In the genomic region with DNA sequence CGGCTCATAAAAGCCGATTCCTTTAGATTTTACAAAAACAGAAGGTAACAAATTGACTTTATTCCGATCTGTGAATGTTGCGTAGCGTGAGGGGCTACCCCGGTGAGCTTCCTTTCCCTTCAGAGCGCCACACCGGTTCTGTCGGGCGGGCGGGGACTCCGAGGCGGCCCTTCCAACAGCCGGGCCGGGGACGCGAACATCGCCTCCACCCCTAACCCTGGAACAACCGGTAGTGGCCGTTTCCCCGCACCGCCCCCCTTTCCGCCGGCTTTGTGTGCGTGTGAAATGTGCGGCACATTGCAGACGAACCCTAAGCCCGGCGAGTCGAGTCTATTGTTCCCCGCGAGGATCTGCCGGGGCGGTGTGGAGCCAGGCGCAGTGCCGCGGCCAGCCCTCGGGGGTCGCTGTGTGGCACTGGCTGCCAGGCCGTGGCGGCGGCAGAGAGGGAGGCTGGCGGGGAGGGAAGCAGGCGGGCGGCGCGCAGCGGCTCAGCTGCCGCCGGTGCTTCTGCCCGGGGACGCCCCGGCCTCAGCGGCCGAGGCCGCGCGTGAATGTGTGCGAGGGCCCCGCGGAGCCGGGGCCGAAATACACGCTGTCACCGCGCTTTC, we compare ENCODE assay signal across 8 cellular contexts. TPM values are rescaled to one million over a fixed set of nuclear protein-coding genes. Genes with fewer than 3 reads are reported as not detected.
DNase-seq lines count a peak whose midpoint lies in the region; TF ChIP-seq lines count a peak whose summit lies in the region.

No MANE protein-coding gene starts in this region.

- peak overlapping the region; percentile 98 for H3K4me3 Mint-ChIP-seq in neural progenitor cell

- H3K9me3 ChIP-seq in MG63 = no peaks in the 10 kb centered on the region
- H3K9me3 ChIP-seq in neural progenitor cell (ENCODE audit: low read depth) = no peaks in the 10 kb centered on the region
- no peaks in the 10 kb centered on the region for H3K9me3 ChIP-seq in stomach smooth muscle (ENCODE audit: control insufficient read depth in 2 of 2, low read length in 2 of 2)

- DNase-seq in GM03348 (ENCODE audit: low spot score) (peak; percentile 94), HCEC 1CT (peak; percentile 96), MG63 (peak; percentile 97), SHP77 (lab: John Stamatoyannopoulos, UW) (peak; percentile 95), activated gamma-delta T cell treated with Interleukin-2 at 50 U/mL for 16 hours (peak; percentile 95), foreskin fibroblast (peak; percentile 97 to 99), neural progenitor cell (ENCODE audit: low spot score) (peak; percentile 99)

- peak overlapping the region; percentile 88 for H3K4me3 ChIP-seq in MG63
- peak overlapping the region; percentile 89 to 97 for H3K4me3 ChIP-seq in foreskin fibroblast (ENCODE audit: low read depth in 1 of 2, low read length in 2 of 2)
- H3K4me3 ChIP-seq in neural progenitor cell = peak overlapping the region; percentile 88
- peak overlapping the region; percentile 90 to 98 for H3K4me3 ChIP-seq in stomach smooth muscle (ENCODE audit: low read length in 2 of 2)

- H3K27ac ChIP-seq in neural progenitor cell (peak overlapping the region; percentile 97), stomach smooth muscle (ENCODE audit: low read length) (peak overlapping the region; percentile 93)

- H3K79me2 ChIP-seq in neural progenitor cell (ENCODE audit: low read depth) = peaks cover 75% of the 10 kb centered on the region

- peak overlapping the region; percentile 86 for H3K4me2 ChIP-seq in neural progenitor cell

- H4K20me1 ChIP-seq in neural progenitor cell (ENCODE audit: low read depth) = peaks cover 18% of the 10 kb centered on the region

- H2AFZ ChIP-seq in neural progenitor cell (replicated peaks) = peak overlapping the region; percentile 31

- H3K9ac ChIP-seq in neural progenitor cell = peak overlapping the region; percentile 78
- H3K9ac ChIP-seq in stomach smooth muscle (ENCODE audit: low read length in 2 of 2) = peak overlapping the region; percentile 84 to 98

- H3K27me3 Mint-ChIP-seq in neural progenitor cell (ENCODE audit: insufficient read depth, low read depth) = no peaks in the 10 kb centered on the region

- H3F3A ChIP-seq in neural progenitor cell (ENCODE audit: low read depth) = peaks cover 43% of the 10 kb centered on the region

- no peaks in the 10 kb centered on the region for H3K27me3 ChIP-seq in MG63
- no peaks in the 10 kb centered on the region for H3K27me3 ChIP-seq in neural progenitor cell
- no peaks in the 10 kb centered on the region for H3K27me3 ChIP-seq in stomach smooth muscle (ENCODE audit: control insufficient read depth in 1 of 2, insufficient read depth in 2 of 2, low read length in 2 of 2)

- H3K4me1 ChIP-seq in neural progenitor cell (peaks cover 38% of the 10 kb centered on the region), stomach smooth muscle (ENCODE audit: control insufficient read depth, insufficient read depth, low read length) (peaks cover 13% of the 10 kb centered on the region)

- peaks cover 9% of the 10 kb centered on the region for H3K36me3 Mint-ChIP-seq in neural progenitor cell

- no peaks in the 10 kb centered on the region for H3K9me3 Mint-ChIP-seq in neural progenitor cell

- peaks cover 21% of the 10 kb centered on the region for H3K4me1 Mint-ChIP-seq in neural progenitor cell

- TF ChIP-seq CTCF in foreskin fibroblast (IDR thresholded peaks at IDR 0.05; ENCODE audit: low read depth, low read length) = peak; percentile 89
- peak; percentile 84 for TF ChIP-seq CTCF in neural progenitor cell (IDR thresholded peaks at IDR 0.05)

- peaks cover 18% of the 10 kb centered on the region for H3K36me3 ChIP-seq in MG63
- peaks cover 23% of the 10 kb centered on the region for H3K36me3 ChIP-seq in neural progenitor cell
- H3K36me3 ChIP-seq in stomach smooth muscle (ENCODE audit: control insufficient read depth in 2 of 2, insufficient read depth in 2 of 2, low read length in 2 of 2) = no peaks in the 10 kb centered on the region

- H3K27ac Mint-ChIP-seq in neural progenitor cell = peak overlapping the region; percentile 40

RNA-seq across cellular contexts. Expression of a gene that starts 0.8 kb away (rescaled TPM):
- total RNA-seq in MG63 (2014; rRNA removed; shearing (Covaris generic); ENCODE audit: low replicate concordance) = 8.8 and 10.5 TPM in 2 replicates
- 73.3 and 86.4 TPM in 2 replicates for total RNA-seq in neural progenitor cell (ENCODE audit: low replicate concordance)

Comparison
In these comparisons a context has a peak if more than half of its experiments do, and no peak if none do; other contexts are left out.
1. Peak in every context shown above with its lines: DNase-seq, H3K4me3 ChIP-seq and H3K27ac ChIP-seq.